16 cellular contexts compared by ENCODE assay signal in genomic region chr12:62715086-62715786, GRCh38.
DNase-seq lines count a peak whose midpoint lies in the region; ATAC-seq, FAIRE-seq and TF ChIP-seq lines count a peak whose summit lies in the region.
"Had no signal": no experiment of that assay in that cellular context is flagged by ENCODE, and none has a peak within 500 bp of the region (broad histone marks: within the 10 kb centered on the region; RNA-seq: fewer than 3 reads in every experiment).

No MANE protein-coding gene starts in this region.

- no peaks in the 10 kb centered on the region for H3K9me3 ChIP-seq in A549
- H3K9me3 ChIP-seq in ovary, result no peaks in the 10 kb centered on the region

- intact Hi-C loops in left ventricle myocardium superior (cut with micrococcal nuclease) (no loop called here), ovary (cut with DNase I) (no loop called here)

- H3K4me3 ChIP-seq in A549 (no peak overlapping the region), ovary (no peak overlapping the region)

- CTCF ChIA-PET in A549 (lab: Yijun Ruan, JAX), result interaction anchor here (0.8 to 2.2 kb wide), 9 partner anchors 9 to 277 kb away, joined by 3 to 6 read pairs (median 3); no protein-coding TSS in a partner anchor

- 86% methylated on average over 10 of the region's 10 CpGs for WGBS in A549 (ENCODE audit: missing lambda C conversion rate)
- WGBS in ovary, 3 donors, result 35 to 39% (median 39%) methylated on average over 10 of the region's 10 CpGs

- H3K9me3 Mint-ChIP-seq in activated naive CD8-positive, alpha-beta T cell treated with anti-CD3 and anti-CD28 coated beads, Interleukin-2, amount 50 U/mL, for 24 hours, result no peaks in the 10 kb centered on the region
- H3K9me3 Mint-ChIP-seq: activated B cell treated with CpG ODN at 0.5 μM for 24 hours had no signal

- no peak overlapping the region for H3K27ac Mint-ChIP-seq in activated naive CD8-positive, alpha-beta T cell treated with anti-CD3 and anti-CD28 coated beads, Interleukin-2, amount 50 U/mL, for 24 hours
- H3K27ac Mint-ChIP-seq: activated B cell treated with CpG ODN at 0.5 μM for 24 hours; activated CD8-positive, alpha-beta memory T cell treated with anti-CD3 and anti-CD28 coated beads, Interleukin-2, amount 10 ng/mL, durations not matched to agents 7 days and 5 days had no signal

- ATAC-seq in A549 (peak in 1 of 2 experiments; percentile 9; a peak in 3 of 6 replicates), left ventricle myocardium superior (peak; percentile 62)
- no peak for ATAC-seq in activated naive CD8-positive, alpha-beta T cell treated with anti-CD3 and anti-CD28 coated beads, Interleukin-2, amount 50 U/mL, for 24 hours
- ATAC-seq: activated CD8-positive, alpha-beta memory T cell treated with anti-CD3 and anti-CD28 coated beads, Interleukin-2, amount 10 ng/mL, durations not matched to agents 7 days and 5 days; foreskin keratinocyte; PC-3 had no signal

- POLR2A ChIA-PET in A549 (lab: Yijun Ruan, JAX), result interaction anchor here (0.9 kb wide), 1 partner anchor 10 kb away, joined by 3 read pairs; no protein-coding TSS in a partner anchor

- H3K36me3 ChIP-seq in ovary, result no peaks in the 10 kb centered on the region

- TF ChIP-seq CTCF in A549 (IDR thresholded peaks at IDR 0.05) (no peak), VCaP (conservative IDR thresholded peaks at IDR 0.05) (no peak), ovary (IDR thresholded peaks at IDR 0.05) (no peak)

- no peak for TF ChIP-seq POLR2A in A549 (IDR thresholded peaks at IDR 0.05; ENCODE audit: low read length)
- no peak for TF ChIP-seq POLR2A in ovary (IDR thresholded peaks at IDR 0.05)

- no peaks in the 10 kb centered on the region for H3K36me3 Mint-ChIP-seq in activated naive CD8-positive, alpha-beta T cell treated with anti-CD3 and anti-CD28 coated beads, Interleukin-2, amount 50 U/mL, for 24 hours (ENCODE audit: low read depth)
- H3K36me3 Mint-ChIP-seq: activated CD8-positive, alpha-beta memory T cell treated with anti-CD3 and anti-CD28 coated beads, Interleukin-2, amount 10 ng/mL, durations not matched to agents 7 days and 5 days had no signal

- no peak for FAIRE-seq in A549 (lab: Jason Lieb, UNC)

- TF ChIP-seq EP300 in A549 (IDR thresholded peaks at IDR 0.05) (no peak), ovary (IDR thresholded peaks at IDR 0.05) (no peak)

- H3K27me3 Mint-ChIP-seq in activated naive CD8-positive, alpha-beta T cell treated with anti-CD3 and anti-CD28 coated beads, Interleukin-2, amount 50 U/mL, for 24 hours, result no peaks in the 10 kb centered on the region
- H3K27me3 Mint-ChIP-seq: activated B cell treated with CpG ODN at 0.5 μM for 24 hours; activated CD8-positive, alpha-beta memory T cell treated with anti-CD3 and anti-CD28 coated beads, Interleukin-2, amount 10 ng/mL, durations not matched to agents 7 days and 5 days had no signal

- H3K4me2 ChIP-seq in A549, result no peak overlapping the region

- H3K4me1 Mint-ChIP-seq in activated naive CD8-positive, alpha-beta T cell treated with anti-CD3 and anti-CD28 coated beads, Interleukin-2, amount 50 U/mL, for 24 hours, result no peaks in the 10 kb centered on the region
- H3K4me1 Mint-ChIP-seq: activated B cell treated with CpG ODN at 0.5 μM for 24 hours; activated CD8-positive, alpha-beta memory T cell treated with anti-CD3 and anti-CD28 coated beads, Interleukin-2, amount 10 ng/mL, durations not matched to agents 7 days and 5 days had no signal

- H3K27ac ChIP-seq in A549, result peak overlapping the region; percentile 94 to 98
- peak overlapping the region; percentile 14; the same call in 1 of the 2 replicates for H3K27ac ChIP-seq in VCaP
- no peak overlapping the region for H3K27ac ChIP-seq in ovary
- H3K27ac ChIP-seq: foreskin keratinocyte had no signal

- DNase-seq in A549 (ENCODE audit: low read depth in 1 of 2, low spot score in 1 of 2), result no peak
- DNase-seq in left ventricle myocardium superior, result peak; percentile 58
- peak in 3 of 5 donors; percentile 26 to 68 (median 34) for DNase-seq in ovary
- DNase-seq in 8988T, result no peak
- DNase-seq in activated naive CD8-positive, alpha-beta T cell treated with anti-CD3 and anti-CD28 coated beads, Interleukin-2, amount 50 U/mL, for 24 hours, result no peak
- no peak for DNase-seq in GM03348 (ENCODE audit: low spot score)
- no peak for DNase-seq in HK-2 (ENCODE audit: unreplicated experiment)
- DNase-seq: activated B cell treated with CpG ODN at 0.5 μM for 24 hours; activated CD8-positive, alpha-beta memory T cell treated with anti-CD3 and anti-CD28 coated beads, Interleukin-2, amount 10 ng/mL, durations not matched to agents 7 days and 5 days; activated gamma-delta T cell treated with Interleukin-2 at 50 U/mL for 16 hours; foreskin keratinocyte; MV-4-11; NCI-H226; PC-3; stimulated activated naive CD4-positive, alpha-beta T cell treated with Interleukin-2 at 50 U/mL for 16 hours had no signal

- H3K27me3 ChIP-seq in ovary, result no peaks in the 10 kb centered on the region
- H3K27me3 ChIP-seq: foreskin keratinocyte had no signal

- H3K4me1 ChIP-seq in A549, result peaks cover 88% of the 10 kb centered on the region
- H3K4me1 ChIP-seq in ovary (ENCODE audit: insufficient read depth), result peaks cover 9% of the 10 kb centered on the region

- no peak for TF ChIP-seq RAD21 in A549 (conservative IDR thresholded peaks at IDR 0.05 in 1 of 2, IDR thresholded peaks at IDR 0.05 in 1 of 2)

- no peak overlapping the region for H3K4me3 Mint-ChIP-seq in activated naive CD8-positive, alpha-beta T cell treated with anti-CD3 and anti-CD28 coated beads, Interleukin-2, amount 50 U/mL, for 24 hours
- H3K4me3 Mint-ChIP-seq: activated B cell treated with CpG ODN at 0.5 μM for 24 hours; activated CD8-positive, alpha-beta memory T cell treated with anti-CD3 and anti-CD28 coated beads, Interleukin-2, amount 10 ng/mL, durations not matched to agents 7 days and 5 days had no signal

TF ChIP-seq in A549, 52 proteins besides CTCF, POLR2A, EP300 and RAD21:
- TF ChIP-seq NR3C1 (IDR thresholded peaks at IDR 0.05), result no peak
- peak; percentile 60; the same call in 1 of the 2 replicates for TF ChIP-seq EHF (CRISPR knock-in tag; IDR thresholded peaks at IDR 0.05)
- 0 out of 2 replicates have a peak, but pooled peaks have one; percentile 19 for TF ChIP-seq ZNF302 (CRISPR knock-in tag; IDR thresholded peaks at IDR 0.05)
- TF ChIP-seq, protein P1, sequence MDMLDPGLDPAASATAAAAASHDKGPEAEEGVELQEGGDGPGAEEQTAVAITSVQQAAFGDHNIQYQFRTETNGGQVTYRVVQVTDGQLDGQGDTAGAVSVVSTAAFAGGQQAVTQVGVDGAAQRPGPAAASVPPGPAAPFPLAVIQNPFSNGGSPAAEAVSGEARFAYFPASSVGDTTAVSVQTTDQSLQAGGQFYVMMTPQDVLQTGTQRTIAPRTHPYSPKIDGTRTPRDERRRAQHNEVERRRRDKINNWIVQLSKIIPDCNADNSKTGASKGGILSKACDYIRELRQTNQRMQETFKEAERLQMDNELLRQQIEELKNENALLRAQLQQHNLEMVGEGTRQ (IDR thresholded peaks at IDR 0.05), result no peak
- 0 out of 2 replicates have a peak, but pooled peaks have one; percentile 36 for TF ChIP-seq HOXB5 (CRISPR knock-in tag; IDR thresholded peaks at IDR 0.05)

Comparison
In these comparisons a context has a peak if more than half of its experiments do, and no peak if none do; other contexts are left out.
1. DNase-seq: peak in left ventricle myocardium superior (single experiment) and ovary (3 of 5); none in A549 (0 of 2), 8988T (single experiment), activated naive CD8-positive, alpha-beta T cell treated with anti-CD3 and anti-CD28 coated beads, Interleukin-2, amount 50 U/mL, for 24 hours (single experiment), GM03348 (single experiment) and HK-2 (single experiment).
2. H3K27ac ChIP-seq: peak in A549 (2 of 2) and VCaP (single experiment); none in ovary (0 of 2).